25 cellular contexts compared by ENCODE assay signal in the genomic region with DNA sequence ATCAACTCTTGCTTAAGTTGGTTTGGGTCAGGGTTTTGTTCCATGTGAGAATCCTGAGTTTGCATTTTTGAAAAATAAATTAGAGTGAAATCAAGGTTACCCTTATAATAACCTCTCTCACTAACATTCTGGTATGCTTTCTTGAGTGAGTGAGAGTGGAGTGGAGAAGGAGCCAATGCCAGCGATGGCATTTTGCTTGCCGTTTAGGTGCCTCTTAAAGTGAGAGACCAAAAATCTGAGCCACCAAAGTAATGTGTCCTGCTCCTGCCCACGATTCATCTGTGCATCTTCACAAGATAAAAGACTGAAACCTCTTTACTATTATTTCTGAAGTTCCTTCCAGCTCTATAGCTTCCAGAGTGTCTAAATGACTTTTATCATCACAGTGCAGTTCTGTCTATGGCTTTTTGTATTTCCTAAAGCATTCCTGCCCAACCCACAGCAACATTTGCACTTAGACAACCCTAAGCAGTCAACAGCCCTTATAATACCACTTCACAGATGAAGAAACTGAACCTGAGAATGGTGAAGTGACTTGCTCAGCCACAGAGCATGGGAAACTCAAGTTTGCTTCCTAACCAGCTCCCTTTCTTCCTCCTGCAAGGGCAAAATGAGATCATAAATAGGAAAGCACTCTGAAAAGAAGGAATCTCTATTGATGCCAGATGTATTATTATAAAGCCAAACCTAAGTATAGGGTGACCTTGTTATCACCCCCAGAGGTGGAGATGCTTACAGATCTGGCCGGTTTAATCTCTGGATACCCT.
"Had no signal": no experiment of that assay in that cellular context is flagged by ENCODE, and none has a peak within 500 bp of the region (broad histone marks: within the 10 kb centered on the region; RNA-seq: fewer than 3 reads in every experiment).

No MANE protein-coding gene starts in this region.

- DNase-seq: cerebellar nuclear complex; effector memory CD8-positive, alpha-beta T cell; foreskin melanocyte; head of caudate nucleus; kidney; left cardiac atrium; left ventricle myocardium superior; mammary epithelial cell; natural killer cell; nucleus accumbens; pancreas; right cardiac atrium; small intestine; stimulated activated CD4-positive, alpha-beta T cell treated with anti-CD3 and anti-CD28 coated beads, Interleukin-12 subunit alpha, Interleukin-12 subunit beta, amount 100 ng/mL, for 4 hours; stimulated activated naive CD4-positive, alpha-beta T cell; stomach; substantia nigra; upper lobe of left lung had no signal

- H3K36me3 Mint-ChIP-seq: natural killer cell, neural progenitor cell had no signal

- H3K27me3 ChIP-seq: esophagus muscularis mucosa, hepatocyte, neural progenitor cell, pancreas, stomach, upper lobe of left lung had no signal

- H3K9me3 Mint-ChIP-seq: dendritic cell treated with granulocyte-macrophage colony-stimulating factor and Interleukin-4, amounts not matched to agents 40 ng/mL and 50 ng/mL, for 4 days; effector memory CD8-positive, alpha-beta T cell; natural killer cell had no signal

- H3K4me1 ChIP-seq: esophagus muscularis mucosa, pancreas, stomach had no signal

- H3K9me3 ChIP-seq: esophagus muscularis mucosa, pancreas, stomach, upper lobe of left lung had no signal

- H3K36me3 ChIP-seq: esophagus muscularis mucosa, neural progenitor cell, pancreas, stomach, upper lobe of left lung had no signal

- ATAC-seq: effector memory CD8-positive, alpha-beta T cell; left cardiac atrium; left ventricle myocardium superior; pancreas; right cardiac atrium had no signal

- H2AFZ ChIP-seq: hepatocyte, neural progenitor cell had no signal

- H3K9ac ChIP-seq: neural progenitor cell had no signal

- H3K4me3 ChIP-seq: esophagus muscularis mucosa, hepatocyte, neural progenitor cell, pancreas, stomach, upper lobe of left lung had no signal

- H3K4me2 ChIP-seq: hepatocyte, neural progenitor cell had no signal

- H3K27me3 Mint-ChIP-seq: dendritic cell treated with granulocyte-macrophage colony-stimulating factor and Interleukin-4, amounts not matched to agents 40 ng/mL and 50 ng/mL, for 4 days; effector memory CD8-positive, alpha-beta T cell had no signal

- H3K27ac Mint-ChIP-seq: dendritic cell treated with granulocyte-macrophage colony-stimulating factor and Interleukin-4, amounts not matched to agents 40 ng/mL and 50 ng/mL, for 4 days; neural progenitor cell; progenitor cell of endocrine pancreas had no signal

- H3K4me3 Mint-ChIP-seq: dendritic cell treated with granulocyte-macrophage colony-stimulating factor and Interleukin-4, amounts not matched to agents 40 ng/mL and 50 ng/mL, for 4 days; neural progenitor cell had no signal

- H3K27ac ChIP-seq: epithelial cell of prostate, esophagus muscularis mucosa, hepatocyte, neural progenitor cell, pancreas, stomach, upper lobe of left lung had no signal

- FAIRE-seq: colon, kidney, pancreas, small intestine had no signal

- H3K79me2 ChIP-seq: hepatocyte had no signal
